In genomic region chr18:32975501-32975900, GRCh38 we compare ENCODE assay signal across 22 cellular contexts.
DNase-seq lines count a peak whose midpoint lies in the region; ATAC-seq, FAIRE-seq and TF ChIP-seq lines count a peak whose summit lies in the region.
"Had no signal": no experiment of that assay in that cellular context is flagged by ENCODE, and none has a peak within 500 bp of the region (broad histone marks: within the 10 kb centered on the region; RNA-seq: fewer than 3 reads in every experiment).

No MANE protein-coding gene starts in this region.

- intact Hi-C loops in HepG2 (cut with micrococcal nuclease; ENCODE audit: unreplicated experiment), result no loop called here
- intact Hi-C loops in right lobe of liver (cut with DNase I), result no loop called here

- H3K9me3 Mint-ChIP-seq in natural killer cell treated with Interleukin-12 subunit alpha and Interleukin-12 subunit beta and Interleukin-15 and Interleukin-18, amount 100 ng/mL, for 72 hours, result peaks cover 4% of the 10 kb centered on the region

- no peak overlapping the region for H3K14ac ChIP-seq in mesenchymal stem cell (ENCODE audit: low read length in 2 of 2)

- H3K4me3 ChIP-seq in HepG2 (replicated peaks in 1 of 3; ENCODE audit: insufficient read depth in 1 of 3, low read depth in 2 of 3, low read length in 3 of 3), result no peak overlapping the region
- H3K4me3 ChIP-seq in right lobe of liver, result no peak overlapping the region
- H3K4me3 ChIP-seq in Karpas-422 (ENCODE audit: low read length), result no peak overlapping the region
- no peak overlapping the region for H3K4me3 ChIP-seq in mesenchymal stem cell (ENCODE audit: insufficient read depth in 1 of 2, low read depth in 1 of 2, low read length in 2 of 2)
- H3K4me3 ChIP-seq: BLaER1 treated with 17β-estradiol and CSF1 and Interleukin-3, amounts not matched to agents 10 nM and 100 nM; HAP-1 had no signal

- no peak overlapping the region for H2AK5ac ChIP-seq in mesenchymal stem cell (ENCODE audit: low read length, severe bottlenecking)

- H3K79me2 ChIP-seq in HepG2 (ENCODE audit: insufficient read depth, low read length), result no peaks in the 10 kb centered on the region
- H3K79me2 ChIP-seq in Karpas-422 (ENCODE audit: low read length), result no peaks in the 10 kb centered on the region

- no peaks in the 10 kb centered on the region for H3K79me1 ChIP-seq in mesenchymal stem cell (replicated peaks; ENCODE audit: low read length, poor library complexity, severe bottlenecking)

- CTCF ChIA-PET in HepG2 (lab: Yijun Ruan, JAX; ENCODE audit: low intra/inter-chr PET ratio, low total read pairs), result no interaction called here

- in situ Hi-C loops in HepG2 (cut with HindIII; ENCODE audit: extremely low pct_ligation_motif_present, low pct_unique_long_range_greater_than_20kb), result no loop called here

- no peak for TF ChIP-seq POLR2A in HepG2 (IDR thresholded peaks at IDR 0.05; ENCODE audit: insufficient read depth in 1 of 2, low read depth in 2 of 2, low read length in 2 of 2)
- TF ChIP-seq POLR2A in right lobe of liver (IDR thresholded peaks at IDR 0.05), result no peak

- TF ChIP-seq CTCF in HepG2 (CRISPR knock-in tag; IDR thresholded peaks at IDR 0.05) (no peak), right lobe of liver (IDR thresholded peaks at IDR 0.05) (no peak)

- TF ChIP-seq RAD21 in HepG2 (CRISPR knock-in tag; IDR thresholded peaks at IDR 0.05), result no peak

- H2BK12ac ChIP-seq in mesenchymal stem cell (ENCODE audit: low read length in 2 of 2), result no peak overlapping the region

- H2AFZ ChIP-seq in HepG2 (ENCODE audit: low read length) (no peak overlapping the region), Karpas-422 (ENCODE audit: low read length) (no peak overlapping the region), mesenchymal stem cell (ENCODE audit: low read depth, low read length) (no peak overlapping the region)

- no peak overlapping the region for H3K27ac Mint-ChIP-seq in natural killer cell treated with Interleukin-12 subunit alpha and Interleukin-12 subunit beta and Interleukin-15 and Interleukin-18, amount 100 ng/mL, for 72 hours
- H3K27ac Mint-ChIP-seq: B cell; CD14-positive monocyte; CD4-positive, alpha-beta T cell; CD8-positive, alpha-beta memory T cell; HFFc6 had no signal

- no peak overlapping the region for H4K8ac ChIP-seq in mesenchymal stem cell (ENCODE audit: low read length)

- DNase-seq in HepG2 (ENCODE audit: low spot score) (no peak), right lobe of liver (no peak), Karpas-422 (no peak), mesenchymal stem cell (no peak), hepatic stellate cell (ENCODE audit: low spot score) (no peak)
- DNase-seq in activated CD4-positive, alpha-beta T cell treated with anti-CD3 and anti-CD28 coated beads for 48 hours, result no peak
- DNase-seq in natural killer cell treated with Interleukin-12 subunit alpha and Interleukin-12 subunit beta and Interleukin-15 and Interleukin-18, amount 100 ng/mL, for 72 hours (ENCODE audit: low spot score), result no peak
- DNase-seq: CD4-positive, alpha-beta T cell; CD8-positive, alpha-beta memory T cell; DMS 273 treated with DMSO at 0.1 percent for 48 hours; DMS79; GOT3; HFFc6 had no signal

- H4K20me1 ChIP-seq in HepG2 (ENCODE audit: insufficient read depth, low read length) (no peaks in the 10 kb centered on the region), Karpas-422 (ENCODE audit: insufficient read depth, low read depth, low read length) (no peaks in the 10 kb centered on the region)
- H4K20me1 ChIP-seq: BLaER1 treated with 17β-estradiol and CSF1 and Interleukin-3, amounts not matched to agents 10 nM and 100 nM had no signal

- FAIRE-seq in HepG2 (lab: Jason Lieb, UNC), result no peak
- FAIRE-seq: A204.1, GM12892, H54 had no signal

- no peak overlapping the region for H3K4ac ChIP-seq in mesenchymal stem cell (ENCODE audit: low read depth in 1 of 2, low read length in 2 of 2)

- TF ChIP-seq EP300 in HepG2 (IDR thresholded peaks at IDR 0.05; ENCODE audit: low read depth in 2 of 2, low read length in 2 of 2) (no peak), HepG2 (CRISPR knock-in tag; IDR thresholded peaks at IDR 0.05; ENCODE audit: borderline replicate concordance) (no peak)

- H3K4me1 Mint-ChIP-seq in natural killer cell treated with Interleukin-12 subunit alpha and Interleukin-12 subunit beta and Interleukin-15 and Interleukin-18, amount 100 ng/mL, for 72 hours (ENCODE audit: low read depth in 2 of 2), result no peaks in the 10 kb centered on the region
- H3K4me1 Mint-ChIP-seq: CD14-positive monocyte; CD8-positive, alpha-beta memory T cell had no signal

- no peak overlapping the region for H3K4me3 Mint-ChIP-seq in natural killer cell treated with Interleukin-12 subunit alpha and Interleukin-12 subunit beta and Interleukin-15 and Interleukin-18, amount 100 ng/mL, for 72 hours
- H3K4me3 Mint-ChIP-seq: B cell; CD14-positive monocyte; CD4-positive, alpha-beta T cell; CD8-positive, alpha-beta memory T cell; HFFc6 had no signal

- H3K4me2 ChIP-seq in HepG2 (ENCODE audit: low read depth, low read length) (no peak overlapping the region), Karpas-422 (ENCODE audit: low read depth, low read length, poor library complexity, severe bottlenecking) (peak overlapping the region; percentile 59), mesenchymal stem cell (ENCODE audit: low read length, poor library complexity, severe bottlenecking) (no peak overlapping the region)

- POLR2A ChIA-PET in HepG2 (lab: Yijun Ruan, JAX), result no interaction called here

- H3K27ac ChIP-seq in HepG2 (ENCODE audit: extremely low read length, insufficient read depth, low read length), result no peak overlapping the region
- H3K27ac ChIP-seq in right lobe of liver, result no peak overlapping the region
- H3K27ac ChIP-seq in Karpas-422 (ENCODE audit: low read length), result peak overlapping the region; percentile 65; the same call in 1 of the 2 replicates
- H3K27ac ChIP-seq in mesenchymal stem cell (ENCODE audit: low read length, poor library complexity, severe bottlenecking), result peak overlapping the region; percentile 87
- H3K27ac ChIP-seq: 22Rv1 had no signal

- H3K9me3 ChIP-seq in HepG2 (ENCODE audit: low read length) (no peaks in the 10 kb centered on the region), right lobe of liver (no peaks in the 10 kb centered on the region), Karpas-422 (ENCODE audit: low read length) (no peaks in the 10 kb centered on the region), mesenchymal stem cell (ENCODE audit: control insufficient read depth, low read length) (no peaks in the 10 kb centered on the region)
- H3K9me3 ChIP-seq: HAP-1 had no signal

- no peak overlapping the region for H2BK5ac ChIP-seq in mesenchymal stem cell (ENCODE audit: low read depth, low read length, poor library complexity, severe bottlenecking)

- no peak overlapping the region for H2BK120ac ChIP-seq in mesenchymal stem cell (ENCODE audit: low read depth, low read length)

- no peak overlapping the region for H4K91ac ChIP-seq in mesenchymal stem cell (ENCODE audit: low read length)

- H2BK15ac ChIP-seq in mesenchymal stem cell (ENCODE audit: low read depth, poor library complexity, severe bottlenecking), result no peak overlapping the region

- H3K27me3 Mint-ChIP-seq in natural killer cell treated with Interleukin-12 subunit alpha and Interleukin-12 subunit beta and Interleukin-15 and Interleukin-18, amount 100 ng/mL, for 72 hours, result no peaks in the 10 kb centered on the region
- H3K27me3 Mint-ChIP-seq: CD4-positive, alpha-beta T cell; CD8-positive, alpha-beta memory T cell had no signal

- BruUV-seq in HepG2 (replicated peaks; lab: Mats Ljungman, UMichigan), result no TSS peak

- ATAC-seq in HepG2 (no peak), right lobe of liver (no peak), HG03280 (IDR thresholded peaks at IDR 0.05; ENCODE audit: unreplicated experiment) (no peak)
- ATAC-seq in natural killer cell treated with Interleukin-12 subunit alpha and Interleukin-12 subunit beta and Interleukin-15 and Interleukin-18, amount 100 ng/mL, for 72 hours, result no peak

- no peak overlapping the region for H3K9ac ChIP-seq in HepG2 (ENCODE audit: insufficient read depth, low read depth, low read length)
- H3K9ac ChIP-seq in Karpas-422 (ENCODE audit: low read length), result no peak overlapping the region
- H3K9ac ChIP-seq in mesenchymal stem cell (ENCODE audit: low read length), result no peak overlapping the region
- H3K9ac ChIP-seq: BLaER1 treated with 17β-estradiol and CSF1 and Interleukin-3, amounts not matched to agents 10 nM and 100 nM had no signal

- H3K36me3 Mint-ChIP-seq in natural killer cell treated with Interleukin-12 subunit alpha and Interleukin-12 subunit beta and Interleukin-15 and Interleukin-18, amount 100 ng/mL, for 72 hours, result no peaks in the 10 kb centered on the region
- H3K36me3 Mint-ChIP-seq: CD14-positive monocyte; CD8-positive, alpha-beta memory T cell had no signal

- H3K27me3 ChIP-seq in HepG2 (ENCODE audit: control insufficient read depth in 1 of 2, insufficient read depth in 2 of 2, low read length in 2 of 2) (no peaks in the 10 kb centered on the region), right lobe of liver (no peaks in the 10 kb centered on the region), Karpas-422 (ENCODE audit: low read length) (no peaks in the 10 kb centered on the region), mesenchymal stem cell (ENCODE audit: control insufficient read depth in 1 of 2, insufficient read depth in 1 of 2, low read length in 2 of 2) (no peaks in the 10 kb centered on the region)
- H3K27me3 ChIP-seq: BLaER1 treated with 17β-estradiol and CSF1 and Interleukin-3, amounts not matched to agents 10 nM and 100 nM had no signal

- H3K36me3 ChIP-seq in HepG2 (replicated peaks in 1 of 2; ENCODE audit: control insufficient read depth in 1 of 2, insufficient read depth in 2 of 2, low read length in 2 of 2) (no peaks in the 10 kb centered on the region), right lobe of liver (no peaks in the 10 kb centered on the region), Karpas-422 (ENCODE audit: insufficient read depth, low read length) (no peaks in the 10 kb centered on the region), mesenchymal stem cell (ENCODE audit: control insufficient read depth in 1 of 2, insufficient read depth in 2 of 2, low read depth in 1 of 2, low read length in 2 of 2) (no peaks in the 10 kb centered on the region)
- H3K36me3 ChIP-seq: BLaER1 treated with 17β-estradiol and CSF1 and Interleukin-3, amounts not matched to agents 10 nM and 100 nM; HAP-1 had no signal

- no peaks in the 10 kb centered on the region for H3K4me1 ChIP-seq in HepG2 (ENCODE audit: insufficient read depth, low read length)
- H3K4me1 ChIP-seq in right lobe of liver, result no peaks in the 10 kb centered on the region
- peaks cover 31% of the 10 kb centered on the region for H3K4me1 ChIP-seq in Karpas-422 (ENCODE audit: low read length)
- peaks cover 2% of the 10 kb centered on the region for H3K4me1 ChIP-seq in mesenchymal stem cell (ENCODE audit: control insufficient read depth, insufficient read depth, low read depth, low read length)
- H3K4me1 ChIP-seq: HAP-1 had no signal

- no peak overlapping the region for H3K18ac ChIP-seq in mesenchymal stem cell (ENCODE audit: low read depth in 1 of 2, low read length in 2 of 2)

- no peaks in the 10 kb centered on the region for H3K9me2 ChIP-seq in Karpas-422 (replicated peaks; ENCODE audit: insufficient read depth, low read length)

- no peak overlapping the region for H3K23ac ChIP-seq in mesenchymal stem cell (ENCODE audit: low read length in 2 of 2)

TF ChIP-seq in HepG2, 621 proteins besides CTCF, POLR2A, EP300 and RAD21 (continues in another document):
- TF ChIP-seq MAFK (conservative IDR thresholded peaks at IDR 0.05 in 1 of 2, IDR thresholded peaks at IDR 0.05 in 1 of 2; ENCODE audit: low read length in 2 of 2), result peak; percentile 75 to 88

Comparison
In these comparisons a context has a peak if more than half of its experiments do, and no peak if none do; other contexts are left out.
1. H3K27ac ChIP-seq: peak in Karpas-422 (single experiment) and mesenchymal stem cell (single experiment); none in HepG2 (single experiment) and right lobe of liver (0 of 3).